ENCODE assay signal across 27 cellular contexts in the genomic region with DNA sequence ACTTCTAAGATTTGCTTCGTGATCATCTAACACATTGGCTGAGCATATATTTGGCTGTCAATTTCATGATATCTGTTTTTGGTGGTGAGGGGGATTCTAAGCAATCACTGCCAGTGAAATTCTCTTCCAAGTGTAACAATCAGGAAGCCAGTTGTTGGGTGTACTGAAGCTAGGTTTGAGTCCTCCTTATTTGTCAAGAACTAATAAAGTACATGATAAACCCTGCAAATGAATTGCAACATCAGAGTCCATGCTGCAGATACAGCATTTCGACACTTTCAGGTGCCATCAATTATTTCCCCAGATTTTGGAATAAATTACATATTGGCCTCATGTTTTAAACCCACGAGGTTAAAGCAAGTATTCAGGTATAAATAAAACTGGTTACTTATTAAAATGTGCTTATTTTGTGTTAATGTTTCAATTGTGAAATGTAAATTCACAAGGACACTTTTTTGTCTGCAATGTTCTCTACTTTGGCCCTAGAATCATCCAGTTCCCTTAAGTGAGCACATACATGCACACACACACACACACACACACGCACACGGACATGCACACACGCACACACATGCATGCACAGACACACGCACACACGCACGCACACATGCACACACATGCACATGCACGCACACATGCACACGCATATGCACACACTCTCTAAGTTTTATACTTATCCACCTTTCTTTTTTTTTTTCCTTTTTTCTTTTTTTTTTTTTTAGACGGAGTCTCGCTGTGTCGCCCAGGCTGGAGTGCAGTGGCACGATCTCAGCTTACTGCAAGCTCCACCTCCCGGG.
"Had no signal": no experiment of that assay in that cellular context is flagged by ENCODE, and none has a peak within 500 bp of the region (broad histone marks: within the 10 kb centered on the region; RNA-seq: fewer than 3 reads in every experiment).

No MANE protein-coding gene starts in this region.

- H2AFZ ChIP-seq: hepatocyte, parathyroid adenoma had no signal

- H3K27ac Mint-ChIP-seq: activated naive CD4-positive, alpha-beta T cell treated with anti-CD3 and anti-CD28 coated beads, Interleukin-2, amount 10 ng/mL, durations not matched to agents 7 days and 5 days; activated T-helper 1 cell treated with anti-CD3 and anti-CD28 coated beads, Interleukin-12 subunit alpha, Interleukin-12 subunit beta, Interleukin-2, Interleukin-4 antibody, amounts not matched to agents 30 ng/mL and 10 ng/mL and 1 ng/mL, durations not matched to agents 14 hours and 24 hours and 36 hours; mesothelial cell of epicardium; naive thymus-derived CD4-positive, alpha-beta T cell had no signal

- DNase-seq: activated CD4-positive, alpha-beta T cell treated with anti-CD3 and anti-CD28 coated beads for 4 hours; activated CD4-positive, alpha-beta T cell treated with anti-CD3 and anti-CD28 coated beads, Interleukin-2, amount 50 U/mL, for 4 hours; activated gamma-delta T cell; activated naive CD4-positive, alpha-beta T cell treated with anti-CD3 and anti-CD28 coated beads, Interleukin-2, amount 10 ng/mL, durations not matched to agents 7 days and 5 days; activated T-cell treated with anti-CD3 and anti-CD28 coated beads for 4 hours; amygdala; dermis blood vessel endothelial cell; effector CD4-positive, alpha-beta T cell; esophagus squamous epithelium; gastrocnemius medialis; glutamatergic neuron; islet precursor cell; left cardiac atrium; naive thymus-derived CD4-positive, alpha-beta T cell; nucleus accumbens; psoas muscle; stimulated activated CD4-positive, alpha-beta T cell treated with anti-CD3 and anti-CD28 coated beads, Interleukin-2, amount 100 ng/mL, for 48 hours; stimulated activated naive CD4-positive, alpha-beta T cell treated with Interleukin-2 at 50 U/mL for 16 hours; T-helper 1 cell had no signal

- H3K4me3 Mint-ChIP-seq: activated naive CD4-positive, alpha-beta T cell treated with anti-CD3 and anti-CD28 coated beads, Interleukin-2, amount 10 ng/mL, durations not matched to agents 7 days and 5 days; activated T-helper 1 cell treated with anti-CD3 and anti-CD28 coated beads, Interleukin-12 subunit alpha, Interleukin-12 subunit beta, Interleukin-2, Interleukin-4 antibody, amounts not matched to agents 30 ng/mL and 10 ng/mL and 1 ng/mL, durations not matched to agents 14 hours and 24 hours and 36 hours; central memory CD8-positive, alpha-beta T cell; mesothelial cell of epicardium; naive thymus-derived CD4-positive, alpha-beta T cell had no signal

- H3K4me2 ChIP-seq: hepatocyte had no signal

- H3K4me3 ChIP-seq: esophagus squamous epithelium, gastrocnemius medialis, hepatocyte, psoas muscle, right atrium auricular region, tibial nerve had no signal

- H3K9ac ChIP-seq: parathyroid adenoma had no signal

- H3K4me1 ChIP-seq: esophagus squamous epithelium, gastrocnemius medialis, parathyroid adenoma, psoas muscle, right atrium auricular region had no signal

- H3K9me3 Mint-ChIP-seq: activated naive CD4-positive, alpha-beta T cell treated with anti-CD3 and anti-CD28 coated beads, Interleukin-2, amount 10 ng/mL, durations not matched to agents 7 days and 5 days; activated T-helper 1 cell treated with anti-CD3 and anti-CD28 coated beads, Interleukin-12 subunit alpha, Interleukin-12 subunit beta, Interleukin-2, Interleukin-4 antibody, amounts not matched to agents 30 ng/mL and 10 ng/mL and 1 ng/mL, durations not matched to agents 14 hours and 24 hours and 36 hours; central memory CD8-positive, alpha-beta T cell; mesothelial cell of epicardium; naive thymus-derived CD4-positive, alpha-beta T cell had no signal

- H3K4me1 Mint-ChIP-seq: activated naive CD4-positive, alpha-beta T cell treated with anti-CD3 and anti-CD28 coated beads, Interleukin-2, amount 10 ng/mL, durations not matched to agents 7 days and 5 days; central memory CD8-positive, alpha-beta T cell; mesothelial cell of epicardium; naive thymus-derived CD4-positive, alpha-beta T cell had no signal

- ATAC-seq: gastrocnemius medialis; left cardiac atrium; naive thymus-derived CD4-positive, alpha-beta T cell; psoas muscle had no signal

- H3K79me2 ChIP-seq: hepatocyte, parathyroid adenoma had no signal

- H3K27ac ChIP-seq: esophagus squamous epithelium, gastrocnemius medialis, hepatocyte, parathyroid adenoma, psoas muscle, right atrium auricular region, tibial nerve, VCaP had no signal

- H3K36me3 ChIP-seq: esophagus squamous epithelium, gastrocnemius medialis, right atrium auricular region, tibial nerve had no signal

- H3K27me3 Mint-ChIP-seq: central memory CD8-positive, alpha-beta T cell had no signal

- H3K36me3 Mint-ChIP-seq: activated naive CD4-positive, alpha-beta T cell treated with anti-CD3 and anti-CD28 coated beads, Interleukin-2, amount 10 ng/mL, durations not matched to agents 7 days and 5 days; mesothelial cell of epicardium; naive thymus-derived CD4-positive, alpha-beta T cell had no signal

- H3K9me3 ChIP-seq: esophagus squamous epithelium, gastrocnemius medialis, psoas muscle, right atrium auricular region, tibial nerve had no signal

- H3K27me3 ChIP-seq: esophagus squamous epithelium, gastrocnemius medialis, hepatocyte, right atrium auricular region, tibial nerve had no signal
